In the genomic region with DNA sequence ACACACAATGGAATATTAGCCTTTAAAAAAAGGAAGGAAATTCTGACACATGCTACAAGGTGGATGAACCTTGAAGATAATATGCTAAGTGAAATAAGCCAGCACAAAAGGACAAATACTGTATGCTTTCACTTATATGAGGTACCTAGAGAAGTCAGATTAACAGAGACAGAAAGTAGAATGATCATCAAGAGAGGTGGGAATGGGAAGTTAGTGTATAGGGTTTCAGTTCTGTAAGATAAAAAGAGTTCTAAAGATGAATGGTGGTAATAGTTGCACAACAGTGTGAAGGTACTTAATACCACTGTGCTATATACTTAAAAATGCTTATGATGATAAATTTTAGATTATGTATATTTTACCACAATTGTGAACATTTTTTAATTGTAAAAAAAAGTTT, we compare ENCODE assay signal across 24 cellular contexts. TPM values are rescaled to one million over a fixed set of nuclear protein-coding genes. Genes with fewer than 3 reads are reported as not detected.
DNase-seq lines count a peak whose midpoint lies in the region; ATAC-seq, FAIRE-seq and TF ChIP-seq lines count a peak whose summit lies in the region.
"Had no signal": no experiment of that assay in that cellular context is flagged by ENCODE, and none has a peak within 500 bp of the region (broad histone marks: within the 10 kb centered on the region; RNA-seq: fewer than 3 reads in every experiment).

No MANE protein-coding gene starts in this region.

- H3K27me3 Mint-ChIP-seq in activated naive CD4-positive, alpha-beta T cell treated with anti-CD3 and anti-CD28 coated beads, Interleukin-2, amount 50 U/mL, for 24 hours: no peaks in the 10 kb centered on the region
- no peaks in the 10 kb centered on the region for H3K27me3 Mint-ChIP-seq in activated naive CD4-positive, alpha-beta T cell treated with anti-CD3 and anti-CD28 coated beads, Interleukin-2, amount 10 ng/mL, durations not matched to agents 7 days and 5 days
- no peaks in the 10 kb centered on the region for H3K27me3 Mint-ChIP-seq in WTC11 (ENCODE audit: low read depth)
- H3K27me3 Mint-ChIP-seq: B cell; CD4-positive, CD25-positive, alpha-beta regulatory T cell; IgD-negative memory B cell had no signal

- TF ChIP-seq CTCF in K562 (IDR thresholded peaks at IDR 0.05 in 2 of 3, conservative IDR thresholded peaks at IDR 0.05 in 1 of 3; ENCODE audit: insufficient read depth in 2 of 3, low read depth in 1 of 3, low read length in 3 of 3) (no peak), WTC11 (IDR thresholded peaks at IDR 0.05) (no peak)

- H3K4me1 ChIP-seq in K562 (replicated peaks in 1 of 2; ENCODE audit: control insufficient read depth in 2 of 2, insufficient read depth in 2 of 2, low read length in 2 of 2): no peaks in the 10 kb centered on the region; a peak in 1 of 5 replicates
- H3K4me1 ChIP-seq: Caco-2, Peyer's patch had no signal

- no peak for TF ChIP-seq POLR2A in K562 (conservative IDR thresholded peaks at IDR 0.05)

- in situ Hi-C loops in K562 (cut with MboI): no loop called here

- DNase-seq in activated naive CD4-positive, alpha-beta T cell treated with anti-CD3 and anti-CD28 coated beads, Interleukin-2, amount 10 ng/mL, durations not matched to agents 7 days and 5 days: no peak
- DNase-seq in NOMO-1 treated with DMSO at 0.1 percent for 48 hours (lab: John Stamatoyannopoulos, UW; ENCODE audit: unreplicated experiment) (peak; percentile 55), K562 (ENCODE audit: extremely low read depth in 1 of 4, low spot score in 3 of 4) (no peak), mesenteric fat pad (ENCODE audit: low spot score) (no peak), WTC11 (ENCODE audit: low spot score) (no peak)
- DNase-seq: Caco-2; CD4-positive, CD25-positive, alpha-beta regulatory T cell; DMS153; EL; H9; NCI-H1436; NCI-H2029 treated with DMSO at 0.1 percent for 48 hours; NCI-H2171 treated with DMSO at 0.1 percent for 48 hours; NCI-H446 treated with DMSO at 0.1 percent for 48 hours; NCI-H748 treated with DMSO at 0.1 percent for 48 hours; Peyer's patch; SK-N-SH had no signal

- ATAC-seq in GM21576 (IDR thresholded peaks at IDR 0.05; ENCODE audit: unreplicated experiment) (peak; percentile 60), K562 (no peak), WTC11 (no peak)
- ATAC-seq: Right ventricle myocardium inferior had no signal

- no peak overlapping the region for H3K4me3 Mint-ChIP-seq in activated naive CD4-positive, alpha-beta T cell treated with anti-CD3 and anti-CD28 coated beads, Interleukin-2, amount 50 U/mL, for 24 hours
- H3K4me3 Mint-ChIP-seq in activated naive CD4-positive, alpha-beta T cell treated with anti-CD3 and anti-CD28 coated beads, Interleukin-2, amount 10 ng/mL, durations not matched to agents 7 days and 5 days: no peak overlapping the region
- H3K4me3 Mint-ChIP-seq in WTC11: no peak overlapping the region
- H3K4me3 Mint-ChIP-seq: B cell; CD4-positive, CD25-positive, alpha-beta regulatory T cell; H9; IgD-negative memory B cell had no signal

- H3K36me3 Mint-ChIP-seq in activated naive CD4-positive, alpha-beta T cell treated with anti-CD3 and anti-CD28 coated beads, Interleukin-2, amount 50 U/mL, for 24 hours: peaks cover 14% of the 10 kb centered on the region
- H3K36me3 Mint-ChIP-seq in activated naive CD4-positive, alpha-beta T cell treated with anti-CD3 and anti-CD28 coated beads, Interleukin-2, amount 10 ng/mL, durations not matched to agents 7 days and 5 days: peaks cover 25% of the 10 kb centered on the region
- H3K36me3 Mint-ChIP-seq in WTC11: peaks cover 34% of the 10 kb centered on the region

- CTCF ChIA-PET in activated naive CD4-positive, alpha-beta T cell treated with anti-CD3 and anti-CD28 coated beads, Interleukin-2, amount 10 ng/mL, durations not matched to agents 7 days and 5 days (lab: Charles Lee): no interaction called here
- CTCF ChIA-PET in K562 (lab: Yijun Ruan, JAX; ENCODE audit: low intra/inter-chr PET ratio): no interaction called here
- CTCF ChIA-PET in WTC11 (lab: Charles Lee): no interaction called here

- peak overlapping the region; percentile 3 for H3K27ac Mint-ChIP-seq in activated naive CD4-positive, alpha-beta T cell treated with anti-CD3 and anti-CD28 coated beads, Interleukin-2, amount 50 U/mL, for 24 hours
- H3K27ac Mint-ChIP-seq in activated naive CD4-positive, alpha-beta T cell treated with anti-CD3 and anti-CD28 coated beads, Interleukin-2, amount 10 ng/mL, durations not matched to agents 7 days and 5 days: no peak overlapping the region
- H3K27ac Mint-ChIP-seq in WTC11: no peak overlapping the region
- H3K27ac Mint-ChIP-seq: B cell, H9, IgD-negative memory B cell had no signal

- TF ChIP-seq RAD21 in K562 (CRISPR knock-in tag; conservative IDR thresholded peaks at IDR 0.05 in 1 of 2, IDR thresholded peaks at IDR 0.05 in 1 of 2): no peak

- BruUV-seq in K562 (replicated peaks; lab: Mats Ljungman, UMichigan): no TSS peak

- no peak overlapping the region for H3K4me3 ChIP-seq in K562
- H3K4me3 ChIP-seq: Peyer's patch had no signal

- H3K4me2 ChIP-seq in K562 (ENCODE audit: insufficient read depth, low read length): no peak overlapping the region
- H3K4me2 ChIP-seq: SK-N-SH had no signal

- no peak overlapping the region for H2AFZ ChIP-seq in K562 (ENCODE audit: low read depth, low read length)

- H4K20me1 ChIP-seq in K562 (replicated peaks; ENCODE audit: control insufficient read depth, insufficient read depth, low read length): no peaks in the 10 kb centered on the region

- POLR2A ChIA-PET in K562 (lab: Yijun Ruan, JAX): no interaction called here
- POLR2A ChIA-PET in WTC11 (lab: Charles Lee): no interaction called here

- no peak for FAIRE-seq in K562 (lab: Jason Lieb, UNC)
- FAIRE-seq: HTR-8/SVneo had no signal

- TF ChIP-seq EP300 in K562 (IDR thresholded peaks at IDR 0.05; ENCODE audit: low read length): no peak

- H3K27ac ChIP-seq in K562 (ENCODE audit: extremely low read depth, low read depth, low read length): no peak overlapping the region
- H3K27ac ChIP-seq: HL-60, Peyer's patch had no signal

- no peaks in the 10 kb centered on the region for H3K9me1 ChIP-seq in K562 (ENCODE audit: control insufficient read depth, insufficient read depth, low read length)

- peaks cover 22% of the 10 kb centered on the region for H3K4me1 Mint-ChIP-seq in activated naive CD4-positive, alpha-beta T cell treated with anti-CD3 and anti-CD28 coated beads, Interleukin-2, amount 50 U/mL, for 24 hours
- peaks cover 10% of the 10 kb centered on the region for H3K4me1 Mint-ChIP-seq in activated naive CD4-positive, alpha-beta T cell treated with anti-CD3 and anti-CD28 coated beads, Interleukin-2, amount 10 ng/mL, durations not matched to agents 7 days and 5 days
- peaks cover 17% of the 10 kb centered on the region for H3K4me1 Mint-ChIP-seq in WTC11

- H3K9me3 ChIP-seq in K562 (replicated peaks; ENCODE audit: control insufficient read depth, insufficient read depth, low read depth, low read length): no peaks in the 10 kb centered on the region
- H3K9me3 ChIP-seq: Caco-2, Peyer's patch, SK-N-SH had no signal

- no peaks in the 10 kb centered on the region for H3K9me3 Mint-ChIP-seq in activated naive CD4-positive, alpha-beta T cell treated with anti-CD3 and anti-CD28 coated beads, Interleukin-2, amount 50 U/mL, for 24 hours
- H3K9me3 Mint-ChIP-seq in activated naive CD4-positive, alpha-beta T cell treated with anti-CD3 and anti-CD28 coated beads, Interleukin-2, amount 10 ng/mL, durations not matched to agents 7 days and 5 days: no peaks in the 10 kb centered on the region
- peaks cover 3% of the 10 kb centered on the region; the same call in 1 of the 2 replicates for H3K9me3 Mint-ChIP-seq in WTC11
- H3K9me3 Mint-ChIP-seq: CD4-positive, CD25-positive, alpha-beta regulatory T cell; H9; IgD-negative memory B cell had no signal

- no peaks in the 10 kb centered on the region for H3K27me3 ChIP-seq in K562 (ENCODE audit: control insufficient read depth in 2 of 2, insufficient read depth in 2 of 2, low read length in 2 of 2)
- H3K27me3 ChIP-seq: Peyer's patch had no signal

- H3K9ac ChIP-seq in K562 (ENCODE audit: insufficient read depth in 1 of 2, low read depth in 2 of 2, low read length in 2 of 2): no peak overlapping the region
- H3K9ac ChIP-seq: SK-N-SH had no signal

- H3K36me3 ChIP-seq in K562 (ENCODE audit: control insufficient read depth, insufficient read depth, low read length): peaks cover 54% of the 10 kb centered on the region

- 0 out of 3 replicates have a peak, but pooled peaks cover under 1% of the 10 kb centered on the region for H3K79me2 ChIP-seq in K562 (ENCODE audit: control insufficient read depth, insufficient read depth, low read length)

- intact Hi-C loops in K562 (cut with micrococcal nuclease): no loop called here

RNA-seq across cellular contexts. Expression of a gene that starts 7.2 kb away (rescaled TPM):
- 8.9 and 48.4 TPM in 2 replicates for total RNA-seq in K562 (2011; cell fraction: chromatin; rRNA removed; ENCODE audit: low replicate concordance)
- total RNA-seq in K562 (2011; cell fraction: nucleolus; rRNA removed): 2.2 and 3.0 TPM in 2 replicates
- 5.1 and 10.8 TPM in 2 replicates for total RNA-seq in K562 (2011; cell fraction: nucleoplasm; rRNA removed)
- total RNA-seq in K562 (2014; rRNA removed): 6.2 and 9.6 TPM in 2 replicates
- total RNA-seq in K562 (2014; rRNA removed; fragmentation: Illumina TruSeq; extraction: Trizol): 37.2 and 43.4 TPM in 2 replicates
- total RNA-seq in K562 (2015; rRNA removed; fragmentation: Illumina TruSeq; extraction: Trizol): 26.1 and 28.7 TPM in 2 replicates
- 26.1 and 27.4 TPM in 2 replicates for total RNA-seq in K562 (2021)
- polyA plus RNA-seq in K562 (2011; rRNA removed): 22.1 and 26.8 TPM in 2 replicates
- polyA plus RNA-seq in K562 (2011; cell fraction: cytosol; rRNA removed): 4.6 and 8.3 TPM in 2 replicates
- 6.2 and 9.0 TPM in 2 replicates for polyA plus RNA-seq in K562 (2011; cell fraction: nucleus; rRNA removed)
- polyA plus RNA-seq in K562 (2012): 14.1 and 21.8 TPM in 2 replicates
- polyA plus RNA-seq in K562 (2014; fragmentation: Illumina TruSeq; extraction: Trizol): 29.8 and 36.4 TPM in 2 replicates
- polyA plus RNA-seq in K562 (2014; fragmentation: Nextera tagmentation; extraction: Ambion mirVana): 10 to 100 TPM; 30.6 to 41.7 TPM
- 16.0 and 16.9 TPM in 2 replicates for polyA plus RNA-seq in K562 (2014; rRNA removed)
- polyA minus RNA-seq in K562 (2011; rRNA and poly(A)+ RNA removed): 32.5 and 37.4 TPM in 2 replicates
- polyA minus RNA-seq in K562 (2011; cell fraction: cytosol; rRNA and poly(A)+ RNA removed): 10.4 and 12.2 TPM in 2 replicates
- 4.0 and 13.4 TPM in 2 replicates for polyA minus RNA-seq in K562 (2011; cell fraction: nucleus; rRNA and poly(A)+ RNA removed)
- total RNA-seq in mesenteric fat pad: 29.0 TPM
- 19.8 to 23.0 TPM (median 21.5 TPM) in 3 replicates for total RNA-seq in WTC11 (2021)

RNA-seq across cellular contexts. Expression of a gene that starts 7.2 kb away (rescaled TPM):
- 10.7 and 59.1 TPM in 2 replicates for total RNA-seq in K562 (2011; cell fraction: chromatin; rRNA removed; ENCODE audit: low replicate concordance)
- total RNA-seq in K562 (2011; cell fraction: nucleolus; rRNA removed): 4.7 and 7.2 TPM in 2 replicates
- total RNA-seq in K562 (2011; cell fraction: nucleoplasm; rRNA removed): 17.6 and 19.1 TPM in 2 replicates
- total RNA-seq in K562 (2014; rRNA removed) (13.0 and 13.4 TPM in 2 replicates), K562 (2014; rRNA removed; fragmentation: Illumina TruSeq; extraction: Trizol) (24.8 and 25.9 TPM in 2 replicates), K562 (2015; rRNA removed; fragmentation: Illumina TruSeq; extraction: Trizol) (21.2 and 22.8 TPM in 2 replicates), K562 (2021) (13.9 and 14.6 TPM in 2 replicates), mesenteric fat pad (7.6 TPM), WTC11 (2021) (20.4 to 20.9 TPM (median 20.4 TPM) in 3 replicates)
- polyA plus RNA-seq in K562 (2011; rRNA removed) (13.6 and 19.8 TPM in 2 replicates), K562 (2014; fragmentation: Illumina TruSeq; extraction: Trizol) (15.8 and 19.0 TPM in 2 replicates), K562 (2014; fragmentation: Nextera tagmentation; extraction: Ambion mirVana) (10 to 100 TPM; 18.9 to 22.6 TPM), K562 (2014; rRNA removed) (16.3 and 18.9 TPM in 2 replicates)
- polyA plus RNA-seq in K562 (2011; cell fraction: cytosol; rRNA removed): 0.89 and 2.7 TPM in 2 replicates
- 8.9 and 11.9 TPM in 2 replicates for polyA plus RNA-seq in K562 (2011; cell fraction: nucleus; rRNA removed)
- polyA plus RNA-seq in K562 (2012): 11.2 and 13.2 TPM in 2 replicates
- polyA minus RNA-seq in K562 (2011; rRNA and poly(A)+ RNA removed): 11.2 and 12.6 TPM in 2 replicates
- 3.0 and 4.1 TPM in 2 replicates for polyA minus RNA-seq in K562 (2011; cell fraction: cytosol; rRNA and poly(A)+ RNA removed)
- polyA minus RNA-seq in K562 (2011; cell fraction: nucleus; rRNA and poly(A)+ RNA removed): 11.2 and 20.1 TPM in 2 replicates
